In the genomic region with DNA sequence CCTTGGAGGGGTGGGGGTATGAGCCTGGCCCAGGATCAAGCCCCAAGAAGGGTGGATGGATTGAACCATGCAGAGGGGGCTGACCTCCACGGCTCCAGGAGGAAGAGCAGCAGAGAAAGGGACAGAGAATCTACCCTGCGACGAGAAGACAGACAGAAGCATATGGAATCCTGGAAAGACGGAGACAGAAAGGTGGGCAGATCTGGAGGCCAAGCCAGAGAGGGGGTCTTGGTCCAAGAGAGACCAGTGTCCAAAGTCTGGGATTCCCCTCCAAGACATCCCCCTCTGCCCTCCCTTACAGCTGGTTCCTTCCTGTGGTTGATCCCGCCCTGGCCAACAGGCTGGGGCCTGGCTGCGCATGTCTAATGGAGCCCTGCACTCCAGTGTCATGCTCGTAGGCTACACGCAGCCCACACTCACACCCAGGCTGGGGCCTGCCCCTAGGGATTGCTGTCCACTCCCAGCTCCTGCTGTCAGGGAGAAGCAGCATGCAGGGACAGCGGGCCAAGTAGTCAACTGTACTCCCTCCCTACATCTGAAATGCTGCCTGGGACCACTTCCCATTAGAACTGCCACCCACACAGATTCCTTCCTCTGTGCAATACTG, we compare ENCODE assay signal across 27 cellular contexts. TPM values are rescaled to one million over a fixed set of nuclear protein-coding genes. Genes with fewer than 3 reads are reported as not detected.
DNase-seq lines count a peak whose midpoint lies in the region; ATAC-seq, FAIRE-seq and TF ChIP-seq lines count a peak whose summit lies in the region.
"Had no signal": no experiment of that assay in that cellular context is flagged by ENCODE, and none has a peak within 500 bp of the region (broad histone marks: within the 10 kb centered on the region; RNA-seq: fewer than 3 reads in every experiment).

No MANE protein-coding gene starts in this region.

- H3K27ac ChIP-seq in IMR-90 (ENCODE audit: insufficient read depth, low read length) (no peak overlapping the region), H1 (ENCODE audit: low read depth, low read length) (no peak overlapping the region)
- H3K27ac ChIP-seq: brain microvascular endothelial cell, gastroesophageal sphincter had no signal

- 0 out of 2 replicates have a peak overlapping the region, but pooled peaks have one; percentile 39 for H2BK12ac ChIP-seq in H1 (ENCODE audit: low read depth, low read length)

- no peak overlapping the region for H4K8ac ChIP-seq in IMR-90 (ENCODE audit: low read depth in 2 of 2, low read length in 2 of 2)
- no peak overlapping the region for H4K8ac ChIP-seq in H1 (ENCODE audit: extremely low read depth, insufficient read depth, low read length)

- H4K20me1 ChIP-seq in IMR-90 (ENCODE audit: insufficient read depth, low read length) (no peaks in the 10 kb centered on the region), H1 (replicated peaks in 1 of 2; ENCODE audit: control insufficient read depth in 1 of 2, insufficient read depth in 2 of 2, low read length in 2 of 2) (peaks cover 0 to 1% of the 10 kb centered on the region in 2 experiments)

- no peaks in the 10 kb centered on the region for H3K4me1 Mint-ChIP-seq in mesothelial cell of epicardium
- H3K4me1 Mint-ChIP-seq: activated B cell treated with CpG ODN at 0.5 μM for 24 hours; activated naive CD8-positive, alpha-beta T cell treated with anti-CD3 and anti-CD28 coated beads for 36 hours; IgD-negative memory B cell; natural killer cell had no signal

- H3K23me2 ChIP-seq in H1 (ENCODE audit: low read depth, low read length): no peaks in the 10 kb centered on the region

- POLR2A ChIA-PET in IMR-90 (lab: Charles Lee; ENCODE audit: unreplicated experiment) (no interaction called here), H1 (lab: Charles Lee; ENCODE audit: partially characterized antibody) (interaction anchor here (2.7 kb wide), 1 partner anchor 91 kb away, joined by 7 read pairs; no protein-coding TSS in a partner anchor)

- H3K23ac ChIP-seq in IMR-90 (ENCODE audit: low read depth, low read length) (no peak overlapping the region), H1 (ENCODE audit: insufficient read length) (no peak overlapping the region)

- H4K91ac ChIP-seq in IMR-90 (ENCODE audit: insufficient read depth, low read depth, low read length) (no peak overlapping the region), H1 (replicated peaks; ENCODE audit: insufficient read length, low read length) (no peak overlapping the region)

- H3K56ac ChIP-seq in IMR-90 (ENCODE audit: extremely low read depth, insufficient read depth, low read length) (no peak overlapping the region), H1 (replicated peaks; ENCODE audit: insufficient read length, low read depth, low read length) (no peak overlapping the region)

- in situ Hi-C loops in IMR-90 (cut with MboI; ENCODE audit: low sequenced_read_pairs): no loop called here

- H3K4me3 Mint-ChIP-seq in mesothelial cell of epicardium: no peak overlapping the region
- H3K4me3 Mint-ChIP-seq: activated B cell treated with CpG ODN at 0.5 μM for 24 hours; activated CD8-positive, alpha-beta T cell treated with anti-CD3 and anti-CD28 coated beads, Interleukin-2, amount 10 ng/mL, durations not matched to agents 7 days and 5 days; activated naive CD8-positive, alpha-beta T cell treated with anti-CD3 and anti-CD28 coated beads for 36 hours; activated T-cell treated with anti-CD3 and anti-CD28 coated beads, Interleukin-2, amount 50 U/mL, for 72 hours; natural killer cell; stimulated activated naive CD8-positive, alpha-beta T cell treated with anti-CD3 and anti-CD28 coated beads, Interleukin-15, Interleukin-2, amounts not matched to agents 100 ng/mL and 50 ng/mL, for 24 hours had no signal

- no peak overlapping the region for H3K14ac ChIP-seq in IMR-90 (replicated peaks; ENCODE audit: low read depth, low read length)
- no peak overlapping the region for H3K14ac ChIP-seq in H1 (ENCODE audit: insufficient read length)

- no peaks in the 10 kb centered on the region for H3K9me3 Mint-ChIP-seq in mesothelial cell of epicardium
- H3K9me3 Mint-ChIP-seq: activated B cell treated with CpG ODN at 0.5 μM for 24 hours; activated naive CD8-positive, alpha-beta T cell treated with anti-CD3 and anti-CD28 coated beads for 36 hours; activated T-cell treated with anti-CD3 and anti-CD28 coated beads, Interleukin-2, amount 50 U/mL, for 72 hours; IgD-negative memory B cell; natural killer cell; stimulated activated naive CD8-positive, alpha-beta T cell treated with anti-CD3 and anti-CD28 coated beads, Interleukin-15, Interleukin-2, amounts not matched to agents 100 ng/mL and 50 ng/mL, for 24 hours had no signal

- no peak for TF ChIP-seq RAD21 in IMR-90 (IDR thresholded peaks at IDR 0.05; ENCODE audit: low read length)
- no peak for TF ChIP-seq RAD21 in H1 (IDR thresholded peaks at IDR 0.05 in 1 of 2, conservative IDR thresholded peaks at IDR 0.05 in 1 of 2; ENCODE audit: low read depth in 2 of 2, low read length in 2 of 2)

- H2BK15ac ChIP-seq in IMR-90 (ENCODE audit: low read depth, low read length) (no peak overlapping the region), H1 (ENCODE audit: low read length) (no peak overlapping the region)

- peak; percentile 51 for ATAC-seq in IMR-90 (ENCODE audit: low read depth)
- peak; percentile 10 for ATAC-seq in left lobe of liver
- ATAC-seq in sciatic nerve: peak; percentile 54
- no peak for ATAC-seq in GM18868 (IDR thresholded peaks at IDR 0.05; ENCODE audit: unreplicated experiment)
- ATAC-seq: activated CD8-positive, alpha-beta T cell treated with anti-CD3 and anti-CD28 coated beads, Interleukin-2, amount 10 ng/mL, durations not matched to agents 7 days and 5 days; activated T-cell treated with anti-CD3 and anti-CD28 coated beads, Interleukin-2, amount 50 U/mL, for 72 hours; gastroesophageal sphincter; natural killer cell had no signal

- FAIRE-seq in H1 (lab: Jason Lieb, UNC): no peak
- FAIRE-seq: endothelial cell of umbilical vein, GM18507 had no signal

- intact Hi-C loops in IMR-90 (cut with micrococcal nuclease): no loop called here
- intact Hi-C loops in sciatic nerve (cut with DNase I): no loop called here

- H2AK9ac ChIP-seq in IMR-90 (replicated peaks; ENCODE audit: low read depth, low read length, poor library complexity): no peak overlapping the region

- no TSS peak for BruUV-seq in IMR-90 (replicated peaks; lab: Mats Ljungman, UMichigan)

- H3K4me2 ChIP-seq in IMR-90 (ENCODE audit: low read depth, low read length) (no peak overlapping the region), H1 (ENCODE audit: insufficient read depth in 1 of 2, low read depth in 2 of 2, low read length in 2 of 2) (no peak overlapping the region)

- no peak overlapping the region for H2AK5ac ChIP-seq in IMR-90 (ENCODE audit: low read depth, low read length)
- no peak overlapping the region for H2AK5ac ChIP-seq in H1 (ENCODE audit: low read depth, low read length)

- no peak for TF ChIP-seq POLR2A in IMR-90 (IDR thresholded peaks at IDR 0.05; ENCODE audit: low read depth, low read length)
- TF ChIP-seq POLR2A in H1 (IDR thresholded peaks at IDR 0.05; ENCODE audit: control extremely low read depth in 1 of 2, low read depth in 2 of 2, low read length in 2 of 2): no peak

- no peak for TF ChIP-seq EP300 in H1 (IDR thresholded peaks at IDR 0.05; ENCODE audit: borderline replicate concordance in 1 of 2, low read depth in 2 of 2, low read length in 2 of 2)

- CTCF ChIA-PET in IMR-90 (lab: Yijun Ruan, JAX): no interaction called here
- CTCF ChIA-PET in H1 (lab: Charles Lee; ENCODE audit: partially characterized antibody): interaction anchor here (0.9 to 4.1 kb wide), 5 partner anchors 13 to 188 kb away, joined by 3 to 22 read pairs (median 3); no protein-coding TSS in a partner anchor

- H3K4ac ChIP-seq in IMR-90 (ENCODE audit: low read depth, low read length) (no peak overlapping the region), H1 (replicated peaks; ENCODE audit: insufficient read length, low read depth, low read length) (no peak overlapping the region)

- no peak overlapping the region for H3K18ac ChIP-seq in IMR-90 (ENCODE audit: low read depth, low read length)
- no peak overlapping the region for H3K18ac ChIP-seq in H1 (ENCODE audit: extremely low read depth, low read length)

- no peaks in the 10 kb centered on the region for H3K27me3 Mint-ChIP-seq in mesothelial cell of epicardium (ENCODE audit: low read depth)
- H3K27me3 Mint-ChIP-seq: activated naive CD8-positive, alpha-beta T cell treated with anti-CD3 and anti-CD28 coated beads for 36 hours; stimulated activated naive CD8-positive, alpha-beta T cell treated with anti-CD3 and anti-CD28 coated beads, Interleukin-15, Interleukin-2, amounts not matched to agents 100 ng/mL and 50 ng/mL, for 24 hours had no signal

- H2AFZ ChIP-seq in IMR-90 (replicated peaks; ENCODE audit: low read length, poor library complexity) (peak overlapping the region; percentile 46), H1 (ENCODE audit: low read length) (no peak overlapping the region)

- dilution Hi-C loops in IMR-90 (cut with HindIII; ENCODE audit: low sequenced_read_pairs, unreplicated experiment): no loop called here

- 75% methylated on average over 3 of the region's 9 CpGs; no CpG with 5 or more reads in 1 of the 2 experiments for WGBS in IMR-90 (ENCODE audit: extremely low coverage in 2 of 2, insufficient read length in 1 of 2), 2 experiments
- 90% methylated on average over 9 of the region's 9 CpGs; no CpG with 5 or more reads in 1 of the 2 experiments for WGBS in H1 (ENCODE audit: extremely low coverage in 1 of 2, insufficient coverage in 1 of 2, insufficient read length in 1 of 2, insufficient replicate concordance in 2 of 2, low coverage in 1 of 2, low lambda C conversion rate in 2 of 2, missing lambda C conversion rate in 1 of 2), 2 experiments

- H4K5ac ChIP-seq in IMR-90 (ENCODE audit: low read depth, low read length) (no peak overlapping the region), H1 (ENCODE audit: insufficient read length, low read depth, low read length) (no peak overlapping the region)

- peaks cover 2% of the 10 kb centered on the region; the same call in 1 of the 2 replicates for H3K4me1 ChIP-seq in IMR-90 (ENCODE audit: control insufficient read depth, insufficient read depth, low read length)
- peaks cover 0 to 3% (median 0%) of the 10 kb centered on the region in 4 experiments; a peak in 1 of 7 replicates for H3K4me1 ChIP-seq in H1 (replicated peaks in 1 of 4; ENCODE audit: control insufficient read depth in 3 of 4, insufficient read depth in 4 of 4, low read length in 3 of 4)
- H3K4me1 ChIP-seq: gastroesophageal sphincter had no signal

- no peak overlapping the region for H2BK120ac ChIP-seq in IMR-90 (ENCODE audit: low read depth, low read length)
- H2BK120ac ChIP-seq in H1 (replicated peaks; ENCODE audit: low read depth, low read length): no peak overlapping the region

- H2BK20ac ChIP-seq in IMR-90 (ENCODE audit: low read depth, low read length): no peak overlapping the region
- no peak overlapping the region for H2BK20ac ChIP-seq in H1 (ENCODE audit: low read length)

- peaks cover 5% of the 10 kb centered on the region; the same call in 1 of the 2 replicates for H3K36me3 ChIP-seq in IMR-90 (ENCODE audit: control insufficient read depth, insufficient read depth, low read length)
- H3K36me3 ChIP-seq in H1 (ENCODE audit: control insufficient read depth in 2 of 4, insufficient read depth in 4 of 4, low read length in 3 of 4): no peaks in the 10 kb centered on the region
- H3K36me3 ChIP-seq: brain microvascular endothelial cell had no signal

- H3K9ac ChIP-seq in IMR-90 (ENCODE audit: low read depth, low read length) (no peak overlapping the region), H1 (replicated peaks in 1 of 4; ENCODE audit: extremely low read depth in 1 of 4, low read depth in 3 of 4, low read length in 3 of 4) (no peak overlapping the region)

- no peak for TF ChIP-seq CTCF in IMR-90 (conservative IDR thresholded peaks at IDR 0.05; ENCODE audit: low read depth, low read length)
- no peak for TF ChIP-seq CTCF in H1 (IDR thresholded peaks at IDR 0.05; ENCODE audit: control extremely low read depth in 1 of 3, insufficient read depth in 1 of 3, low read depth in 1 of 3, low read length in 3 of 3)
- no peak for TF ChIP-seq CTCF in mesothelial cell of epicardium (IDR thresholded peaks at IDR 0.05; ENCODE audit: unreplicated experiment)

- peaks cover 5% of the 10 kb centered on the region; the same call in 1 of the 2 replicates for H3K9me1 ChIP-seq in IMR-90 (ENCODE audit: insufficient read depth, low read length)

- no peaks in the 10 kb centered on the region for H3K79me1 ChIP-seq in IMR-90 (ENCODE audit: low read depth in 1 of 2, low read length in 2 of 2)
- no peaks in the 10 kb centered on the region for H3K79me1 ChIP-seq in H1 (ENCODE audit: low read depth, low read length)

- DNase-seq in IMR-90: peak; percentile 27
- no peak for DNase-seq in H1 (ENCODE audit: low read depth in 1 of 2, low spot score in 2 of 2)
- DNase-seq in left lobe of liver (ENCODE audit: low spot score): no peak
- DNase-seq in sciatic nerve (ENCODE audit: low spot score): no peak
- no peak for DNase-seq in cerebellar cortex (ENCODE audit: low spot score)
- DNase-seq in mesothelial cell of epicardium (ENCODE audit: low spot score in 2 of 2, unreplicated experiment in 2 of 2): no peak
- DNase-seq in LoVo (ENCODE audit: low spot score): no peak
- DNase-seq: activated B cell treated with CpG ODN at 0.5 μM for 24 hours; activated CD8-positive, alpha-beta T cell treated with anti-CD3 and anti-CD28 coated beads, Interleukin-2, amount 10 ng/mL, durations not matched to agents 7 days and 5 days; activated naive CD8-positive, alpha-beta T cell treated with anti-CD3 and anti-CD28 coated beads for 36 hours; activated T-cell treated with anti-CD3 and anti-CD28 coated beads, Interleukin-2, amount 50 U/mL, for 72 hours; brain microvascular endothelial cell; H7; MV-4-11; natural killer cell; NCI-H2081; NCI-H510A; SIG-M5 had no signal

- no peaks in the 10 kb centered on the region for H3K9me3 ChIP-seq in IMR-90 (ENCODE audit: control insufficient read depth, insufficient read depth, low read length)
- H3K9me3 ChIP-seq in H1 (ENCODE audit: insufficient read depth in 2 of 2, low read depth in 1 of 2, low read length in 1 of 2): no peaks in the 10 kb centered on the region
- H3K9me3 ChIP-seq: gastroesophageal sphincter had no signal

- H3K27ac Mint-ChIP-seq in mesothelial cell of epicardium: no peak overlapping the region
- H3K27ac Mint-ChIP-seq: activated B cell treated with CpG ODN at 0.5 μM for 24 hours; activated CD8-positive, alpha-beta T cell treated with anti-CD3 and anti-CD28 coated beads, Interleukin-2, amount 10 ng/mL, durations not matched to agents 7 days and 5 days; activated naive CD8-positive, alpha-beta T cell treated with anti-CD3 and anti-CD28 coated beads for 36 hours; activated T-cell treated with anti-CD3 and anti-CD28 coated beads, Interleukin-2, amount 50 U/mL, for 72 hours; IgD-negative memory B cell; natural killer cell; stimulated activated naive CD8-positive, alpha-beta T cell treated with anti-CD3 and anti-CD28 coated beads, Interleukin-15, Interleukin-2, amounts not matched to agents 100 ng/mL and 50 ng/mL, for 24 hours had no signal

- H3K27me3 ChIP-seq in IMR-90 (ENCODE audit: control insufficient read depth, insufficient read depth, low read length) (no peaks in the 10 kb centered on the region), H1 (replicated peaks in 1 of 4; ENCODE audit: control insufficient read depth in 3 of 4, extremely low read depth in 1 of 4, insufficient read depth in 3 of 4, low read length in 3 of 4) (no peaks in the 10 kb centered on the region)
- H3K27me3 ChIP-seq: brain microvascular endothelial cell, gastroesophageal sphincter had no signal

- H3K36me3 Mint-ChIP-seq in mesothelial cell of epicardium: no peaks in the 10 kb centered on the region
- H3K36me3 Mint-ChIP-seq: activated naive CD8-positive, alpha-beta T cell treated with anti-CD3 and anti-CD28 coated beads for 36 hours; natural killer cell had no signal

- H2BK5ac ChIP-seq in IMR-90 (ENCODE audit: low read depth, low read length, poor library complexity, severe bottlenecking): no peak overlapping the region
- H2BK5ac ChIP-seq in H1 (ENCODE audit: low read depth, low read length): no peak overlapping the region

- H3K4me3 ChIP-seq in IMR-90 (ENCODE audit: insufficient read depth, low read depth, low read length): no peak overlapping the region
- no peak overlapping the region for H3K4me3 ChIP-seq in H1 (ENCODE audit: extremely low read depth in 1 of 4, insufficient read depth in 2 of 4, low read depth in 3 of 4, low read length in 4 of 4)
- H3K4me3 ChIP-seq: gastroesophageal sphincter had no signal

- no peaks in the 10 kb centered on the region for H3K79me2 ChIP-seq in H1 (ENCODE audit: control insufficient read depth in 1 of 2, insufficient read depth in 2 of 2, low read length in 2 of 2)

RNA-seq across cellular contexts. Expression of a gene that starts 16.3 kb away (rescaled TPM):
- total RNA-seq in IMR-90 (2012; rRNA removed) (1.4 and 2.2 TPM in 2 replicates), left lobe of liver (24.2 TPM), sciatic nerve (18.5 TPM), mesothelial cell of epicardium (6.2 to 7.1 TPM (median 6.8 TPM) in 3 replicates)
- polyA plus RNA-seq in IMR-90 (2012; rRNA removed) (4.6 and 4.8 TPM in 2 replicates), H1 (2011; rRNA removed) (5.4 and 7.5 TPM in 2 replicates)
- polyA plus RNA-seq in IMR-90 (2012; cell fraction: cytosol; rRNA removed): 0.56 and 1.5 TPM in 2 replicates
- polyA plus RNA-seq in IMR-90 (2012; cell fraction: nucleus; rRNA removed; ENCODE audit: low replicate concordance): 25.7 and 43.0 TPM in 2 replicates
- total RNA-seq in H1 (2021; fragmentation: NEBNext Ultra II Directional; extraction: Animal tissue kit (Norgen Biotek cat#: 25700)): 4.3 and 4.8 TPM in 2 replicates
- polyA plus RNA-seq in H1 (2011; cell fraction: cytosol; rRNA removed): 10.1 TPM
- 65.0 TPM for polyA plus RNA-seq in H1 (2011; cell fraction: nucleus; rRNA removed)
- polyA plus RNA-seq in H1 (2012, experiment 1 of 2): 8.7 to 10.9 TPM (median 9.6 TPM) in 4 replicates
- polyA plus RNA-seq in H1 (2012, experiment 2 of 2): 4.1 TPM
- polyA plus RNA-seq in H1 (2013, experiment 1 of 2): 2.3 TPM
- polyA plus RNA-seq in H1 (2013, experiment 2 of 2): 2.0 TPM
- polyA minus RNA-seq in H1 (2011; rRNA and poly(A)+ RNA removed): 4.5 and 6.8 TPM in 2 replicates
- 4.6 TPM for polyA minus RNA-seq in H1 (2011; cell fraction: cytosol; rRNA and poly(A)+ RNA removed)
- 13.9 TPM for polyA minus RNA-seq in H1 (2011; cell fraction: nucleus; rRNA and poly(A)+ RNA removed)

RNA-seq across cellular contexts. Expression of a gene that starts 24.0 kb away (rescaled TPM):
- total RNA-seq in IMR-90 (2012; rRNA removed) (not detected in 2 replicates), left lobe of liver (0.33 TPM), sciatic nerve (0.76 TPM), mesothelial cell of epicardium (0.31 to 0.68 TPM (median 0.54 TPM) in 3 replicates)
- polyA plus RNA-seq in IMR-90 (2012; rRNA removed) (0.10 and 0.12 TPM in 2 replicates), H1 (2011; rRNA removed) (0.45 and 0.64 TPM in 2 replicates)
- polyA plus RNA-seq in IMR-90 (2012; cell fraction: cytosol; rRNA removed): 0.11 TPM in 1 of 2 replicates, not detected in the other
- 0.08 TPM in 2 replicates for polyA plus RNA-seq in IMR-90 (2012; cell fraction: nucleus; rRNA removed; ENCODE audit: low replicate concordance)
- 0.67 and 0.90 TPM in 2 replicates for total RNA-seq in H1 (2021; fragmentation: NEBNext Ultra II Directional; extraction: Animal tissue kit (Norgen Biotek cat#: 25700))
- 1.0 TPM for polyA plus RNA-seq in H1 (2011; cell fraction: cytosol; rRNA removed)
- 0.87 TPM for polyA plus RNA-seq in H1 (2011; cell fraction: nucleus; rRNA removed)
- 0.28 to 1.0 TPM (median 0.62 TPM) in 4 replicates for polyA plus RNA-seq in H1 (2012, experiment 1 of 2)
- polyA plus RNA-seq in H1 (2012, experiment 2 of 2): 0.56 TPM
- polyA plus RNA-seq in H1 (2013, experiment 1 of 2): 0.22 TPM
- polyA plus RNA-seq in H1 (2013, experiment 2 of 2): 0.35 TPM
- 0.49 and 0.88 TPM in 2 replicates for polyA minus RNA-seq in H1 (2011; rRNA and poly(A)+ RNA removed)
- not detected for polyA minus RNA-seq in H1 (2011; cell fraction: cytosol; rRNA and poly(A)+ RNA removed)
- polyA minus RNA-seq in H1 (2011; cell fraction: nucleus; rRNA and poly(A)+ RNA removed): 1.3 TPM
- total RNA-seq: natural killer cell; T-helper 2 cell treated with Interferon-gamma antibody and Interleukin-4, amounts not matched to agents 100 ng/mL and 5 ng/mL, for 36 hours had no signal
- polyA plus RNA-seq: IgD-negative memory B cell had no signal

RNA-seq across cellular contexts. Expression of a gene that starts 40.5 kb away (rescaled TPM):
- total RNA-seq in IMR-90 (2012; rRNA removed) (not detected in 2 replicates), left lobe of liver (0.13 TPM), sciatic nerve (0.13 TPM), mesothelial cell of epicardium (4.4 to 4.8 TPM (median 4.5 TPM) in 3 replicates)
- polyA plus RNA-seq in IMR-90 (2012; rRNA removed) (not detected in 2 replicates), H1 (2011; rRNA removed) (0.71 and 1.1 TPM in 2 replicates)
- not detected in 2 replicates for polyA plus RNA-seq in IMR-90 (2012; cell fraction: cytosol; rRNA removed)
- polyA plus RNA-seq in IMR-90 (2012; cell fraction: nucleus; rRNA removed; ENCODE audit: low replicate concordance): 0.09 TPM in 1 of 2 replicates, not detected in the other
- 0.47 and 0.73 TPM in 2 replicates for total RNA-seq in H1 (2021; fragmentation: NEBNext Ultra II Directional; extraction: Animal tissue kit (Norgen Biotek cat#: 25700))
- 1.3 TPM for polyA plus RNA-seq in H1 (2011; cell fraction: cytosol; rRNA removed)
- 6.9 TPM for polyA plus RNA-seq in H1 (2011; cell fraction: nucleus; rRNA removed)
- polyA plus RNA-seq in H1 (2012, experiment 1 of 2): 0.40 to 1.3 TPM (median 0.71 TPM) in 4 replicates
- polyA plus RNA-seq in H1 (2012, experiment 2 of 2): 0.16 TPM
- 0.34 TPM for polyA plus RNA-seq in H1 (2013, experiment 1 of 2)
- 0.37 TPM for polyA plus RNA-seq in H1 (2013, experiment 2 of 2)
- 0.32 TPM in 1 of 2 replicates, not detected in the other for polyA minus RNA-seq in H1 (2011; rRNA and poly(A)+ RNA removed)
- not detected for polyA minus RNA-seq in H1 (2011; cell fraction: cytosol; rRNA and poly(A)+ RNA removed)
- polyA minus RNA-seq in H1 (2011; cell fraction: nucleus; rRNA and poly(A)+ RNA removed): 1.7 TPM
- total RNA-seq: activated B cell treated with CpG ODN at 0.5 μM for 24 hours; activated CD8-positive, alpha-beta T cell treated with anti-CD3 and anti-CD28 coated beads, Interleukin-2, amount 10 ng/mL, durations not matched to agents 7 days and 5 days; activated naive CD8-positive, alpha-beta T cell treated with anti-CD3 and anti-CD28 coated beads for 36 hours; endothelial cell of umbilical vein; lung microvascular endothelial cell; renal cortical epithelial cell; T-helper 2 cell treated with Interferon-gamma antibody and Interleukin-4, amounts not matched to agents 100 ng/mL and 5 ng/mL, for 36 hours had no signal
- polyA plus RNA-seq: endothelial cell of umbilical vein, IgD-negative memory B cell had no signal
